In the genomic region with DNA sequence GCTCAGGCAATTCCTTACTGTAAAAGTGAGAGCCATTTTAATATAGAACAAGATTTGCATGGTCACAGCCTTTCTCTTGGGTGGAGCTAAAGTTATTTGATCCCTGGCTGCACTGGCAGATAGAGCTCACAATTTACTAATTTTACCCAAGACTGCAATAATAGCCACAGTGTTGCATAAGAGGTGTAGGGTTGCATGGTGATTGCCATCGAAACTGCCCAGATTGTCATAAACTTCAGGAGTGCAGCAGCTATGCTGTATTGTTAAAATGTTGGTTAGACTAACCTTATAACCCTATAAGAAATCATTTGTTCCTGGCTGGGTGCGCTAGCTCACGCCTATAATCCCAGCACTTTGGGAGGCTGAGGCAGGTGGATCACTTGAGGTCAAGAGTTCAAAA, we compare ENCODE assay signal across 14 cellular contexts. TPM values are rescaled to one million over a fixed set of nuclear protein-coding genes. Genes with fewer than 3 reads are reported as not detected.
DNase-seq lines count a peak whose midpoint lies in the region; FAIRE-seq and TF ChIP-seq lines count a peak whose summit lies in the region.
"Had no signal": no experiment of that assay in that cellular context is flagged by ENCODE, and none has a peak within 500 bp of the region (broad histone marks: within the 10 kb centered on the region; RNA-seq: fewer than 3 reads in every experiment).

No MANE protein-coding gene starts in this region.

- peaks cover 30% of the 10 kb centered on the region for H3K4me1 Mint-ChIP-seq in astrocyte (ENCODE audit: low read depth, unreplicated experiment)

- H3K4me3 ChIP-seq in BJ (ENCODE audit: low read depth, low read length) (no peak overlapping the region), astrocyte (ENCODE audit: insufficient read depth, low read depth, low read length) (no peak overlapping the region)

- peaks cover 88% of the 10 kb centered on the region for H4K20me1 ChIP-seq in astrocyte (ENCODE audit: insufficient read depth, low read length)

- H3K9ac ChIP-seq in astrocyte (ENCODE audit: low read length): no peak overlapping the region

- TF ChIP-seq CTCF in BJ (IDR thresholded peaks at IDR 0.05; ENCODE audit: insufficient read depth, low read depth, low read length): no peak
- no peak for TF ChIP-seq CTCF in astrocyte (IDR thresholded peaks at IDR 0.05; ENCODE audit: insufficient read depth, low read depth, low read length)
- TF ChIP-seq CTCF in GM10248 (IDR thresholded peaks at IDR 0.05; ENCODE audit: control extremely low read depth, extremely low read depth, low read depth, missing control alignments): no peak
- no peak for TF ChIP-seq CTCF in D721Med (IDR thresholded peaks at IDR 0.05; ENCODE audit: insufficient read depth, missing control alignments)

- no peaks in the 10 kb centered on the region for H3K27me3 Mint-ChIP-seq in astrocyte (ENCODE audit: low read depth, unreplicated experiment)
- H3K27me3 Mint-ChIP-seq: activated B cell treated with CpG ODN at 0.5 μM for 24 hours had no signal

- CTCF ChIA-PET in BJ (lab: Yijun Ruan, JAX): interaction anchor here (1.5 kb wide), 2 partner anchors 12 to 91 kb away, joined by 3 to 4 read pairs; no protein-coding TSS in a partner anchor
- CTCF ChIA-PET in GM10248 (lab: Yijun Ruan, JAX): interaction anchor here (0.9 to 1.6 kb wide), 4 partner anchors 10 to 56 kb away, joined by 3 to 4 read pairs (median 3); no protein-coding TSS in a partner anchor

- no peaks in the 10 kb centered on the region for H3K27me3 ChIP-seq in BJ (ENCODE audit: control insufficient read depth, insufficient read depth, low read length)
- H3K27me3 ChIP-seq in astrocyte (ENCODE audit: insufficient read depth, low read length): no peaks in the 10 kb centered on the region

- no peaks in the 10 kb centered on the region for H3K9me3 ChIP-seq in astrocyte (ENCODE audit: insufficient read depth, low read depth, low read length)

- H3K27ac ChIP-seq in astrocyte (ENCODE audit: low read depth, low read length): peak overlapping the region; percentile 35

- POLR2A ChIA-PET in BJ (lab: Charles Lee) (interaction anchor here (0.7 kb wide), 2 partner anchors 8 to 1178 kb away, joined by 3 to 7 read pairs; no protein-coding TSS in a partner anchor), GM10248 (lab: Yijun Ruan, JAX) (no interaction called here)

- H3K36me3 ChIP-seq in BJ (ENCODE audit: control insufficient read depth, insufficient read depth, low read length) (peaks cover 5% of the 10 kb centered on the region; the same call in 1 of the 2 replicates), astrocyte (ENCODE audit: insufficient read depth, low read length) (peaks cover 46% of the 10 kb centered on the region)

- H3K4me3 Mint-ChIP-seq in astrocyte (ENCODE audit: unreplicated experiment): no peak overlapping the region
- H3K4me3 Mint-ChIP-seq: activated B cell treated with CpG ODN at 0.5 μM for 24 hours had no signal

- FAIRE-seq in astrocyte (lab: Jason Lieb, UNC) (no peak), D721Med (lab: Jason Lieb, UNC) (no peak)

- no peak overlapping the region for H2AFZ ChIP-seq in astrocyte (ENCODE audit: low read depth, low read length)

- peak overlapping the region; percentile 18 for H3K4me2 ChIP-seq in astrocyte (ENCODE audit: low read length)

- H3K9me3 Mint-ChIP-seq in astrocyte (ENCODE audit: unreplicated experiment): no peaks in the 10 kb centered on the region
- H3K9me3 Mint-ChIP-seq: activated B cell treated with CpG ODN at 0.5 μM for 24 hours had no signal

- H3K27ac Mint-ChIP-seq in astrocyte (ENCODE audit: unreplicated experiment): no peak overlapping the region
- H3K27ac Mint-ChIP-seq: activated B cell treated with CpG ODN at 0.5 μM for 24 hours had no signal

- H3K4me1 ChIP-seq in astrocyte (ENCODE audit: insufficient read depth, low read length): peaks cover 14% of the 10 kb centered on the region

- DNase-seq in BJ (ENCODE audit: low read depth) (peak; percentile 49), Kasumi-1 (lab: John Stamatoyannopoulos, UW) (peak; percentile 73 to 78), astrocyte (ENCODE audit: low read depth) (peak; percentile 48), myocyte (ENCODE audit: low read depth) (peak; percentile 66), GM10248 (ENCODE audit: extremely low spot score) (no peak), D721Med (ENCODE audit: insufficient read length, low spot score) (no peak)
- no peak for DNase-seq in activated CD4-positive, alpha-beta T cell treated with anti-CD3 and anti-CD28 coated beads, Interleukin-2, amount 50 U/mL, for 4 hours
- no peak for DNase-seq in activated naive CD4-positive, alpha-beta T cell treated with anti-CD3 and anti-CD28 coated beads, Interleukin-2, amount 50 U/mL, for 16 hours
- DNase-seq: activated B cell treated with CpG ODN at 0.5 μM for 24 hours, amniotic stem cell, DMS79, hypothalamus, NCI-H2171, occipital lobe had no signal

- peaks cover 10% of the 10 kb centered on the region for H3K36me3 Mint-ChIP-seq in astrocyte (ENCODE audit: low read depth, unreplicated experiment)

- peaks cover 99% of the 10 kb centered on the region for H3K79me2 ChIP-seq in astrocyte (ENCODE audit: insufficient read depth, low read length)

RNA-seq across cellular contexts. Expression of a gene that starts 50.0 kb away (rescaled TPM):
- polyA plus RNA-seq in BJ (2011; rRNA removed): 235 and 255 TPM in 2 replicates
- polyA minus RNA-seq in BJ (2011; rRNA and poly(A)+ RNA removed): 183 and 193 TPM in 2 replicates
- total RNA-seq in astrocyte: 469 and 474 TPM in 2 replicates
- 211 and 240 TPM in 2 replicates for total RNA-seq in myocyte
- polyA plus RNA-seq in myocyte (2012): 134 TPM

Comparison
In these comparisons a context has a peak if more than half of its experiments do, and no peak if none do; other contexts are left out.
1. DNase-seq: peak in BJ (single experiment), Kasumi-1 (2 of 2), astrocyte (single experiment) and myocyte (single experiment); none in GM10248 (single experiment), D721Med (single experiment), activated CD4-positive, alpha-beta T cell treated with anti-CD3 and anti-CD28 coated beads, Interleukin-2, amount 50 U/mL, for 4 hours (0 of 2) and activated naive CD4-positive, alpha-beta T cell treated with anti-CD3 and anti-CD28 coated beads, Interleukin-2, amount 50 U/mL, for 16 hours (single experiment).